ENCODE assay signal across 8 cellular contexts in the genomic region with DNA sequence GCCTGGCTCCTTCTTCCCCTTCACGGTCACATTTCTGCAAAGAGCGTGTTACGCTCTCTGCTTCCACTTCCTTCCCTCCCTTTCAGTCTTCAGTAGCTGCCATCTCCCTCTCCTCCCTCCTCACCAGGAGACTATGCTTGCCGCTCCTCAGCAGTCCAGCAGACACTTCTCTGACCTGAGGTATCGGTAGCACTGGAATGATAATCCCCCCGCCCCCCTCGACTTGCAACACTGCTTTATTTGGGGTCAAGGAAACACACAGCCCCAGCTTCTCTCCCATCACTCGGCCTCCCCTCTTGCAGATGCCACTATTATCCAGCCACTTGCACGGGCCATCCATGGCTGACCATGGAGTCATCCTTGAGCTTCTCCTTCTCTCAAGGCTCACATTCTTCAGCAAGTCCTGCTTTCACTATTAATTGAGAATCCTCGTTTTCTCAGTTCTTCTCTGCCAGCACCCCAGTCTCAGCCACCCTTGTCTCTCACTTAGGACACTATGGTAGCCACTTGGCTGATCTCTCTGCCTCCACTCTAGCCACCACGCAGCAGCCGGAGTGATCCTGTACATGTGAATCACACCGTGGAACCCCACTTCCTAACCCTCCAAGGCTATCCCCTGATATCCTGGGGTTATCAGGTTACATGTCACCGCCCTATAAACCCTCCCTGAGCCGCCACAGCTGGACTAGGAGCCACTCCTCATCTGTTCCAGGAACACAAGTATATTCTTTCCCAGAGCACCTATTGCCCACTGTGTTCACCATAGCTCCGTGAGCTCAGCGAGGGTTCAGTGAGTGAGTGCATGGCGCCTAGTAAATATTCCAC. TPM values are rescaled to one million over a fixed set of nuclear protein-coding genes. Genes with fewer than 3 reads are reported as not detected.
DNase-seq lines count a peak whose midpoint lies in the region; ATAC-seq and TF ChIP-seq lines count a peak whose summit lies in the region.

No MANE protein-coding gene starts in this region.

- peak overlapping the region; percentile 45 for H3K4ac ChIP-seq in IMR-90 (ENCODE audit: low read depth, low read length)

- peak overlapping the region; percentile 76 for H2BK5ac ChIP-seq in IMR-90 (ENCODE audit: low read depth, low read length, poor library complexity, severe bottlenecking)

- no peaks in the 10 kb centered on the region for H3K9me3 ChIP-seq in IMR-90 (ENCODE audit: control insufficient read depth, insufficient read depth, low read length)

- CTCF ChIA-PET in IMR-90 (lab: Yijun Ruan, JAX) (interaction anchor here (0.7 to 2.3 kb wide), 7 partner anchors 10 to 222 kb away, joined by 3 to 34 read pairs (median 4); no protein-coding TSS in a partner anchor), WTC11 (lab: Charles Lee) (interaction anchor here (0.6 to 3.6 kb wide), 35 partner anchors 8 to 461 kb away, joined by 3 to 35 read pairs (median 4); a partner anchor contains a TSS)

- ATAC-seq in IMR-90 (ENCODE audit: low read depth) (peak; percentile 35), WTC11 (peak; percentile 31), esophagus mucosa (peak; percentile 44)

- H3K36me3 Mint-ChIP-seq in CD14-positive monocyte = peaks cover 6 to 8% of the 10 kb centered on the region in 2 donors
- peaks cover 2% of the 10 kb centered on the region for H3K36me3 Mint-ChIP-seq in WTC11
- peaks cover 3% of the 10 kb centered on the region for H3K36me3 Mint-ChIP-seq in neural crest cell (ENCODE audit: low read depth)

- H3K56ac ChIP-seq in IMR-90 (ENCODE audit: extremely low read depth, insufficient read depth, low read length) = no peak overlapping the region

- H3K4me1 ChIP-seq in IMR-90 (ENCODE audit: control insufficient read depth, insufficient read depth, low read length) = peaks cover 13% of the 10 kb centered on the region

- TF ChIP-seq CTCF in CD14-positive monocyte (IDR thresholded peaks at IDR 0.05) (no peak), IMR-90 (conservative IDR thresholded peaks at IDR 0.05; ENCODE audit: low read depth, low read length) (no peak), WTC11 (IDR thresholded peaks at IDR 0.05) (no peak; the same call in 1 of the 2 replicates), neural crest cell (conservative IDR thresholded peaks at IDR 0.05) (no peak)

- intact Hi-C loops in CD14-positive monocyte (cut with micrococcal nuclease) = loop anchor here (2.0 to 10.0 kb wide), 5 partner anchors 115 to 1135 kb away; a partner anchor contains a TSS
- intact Hi-C loops in IMR-90 (cut with micrococcal nuclease) = loop anchor here (1.0 to 10.0 kb wide), 8 partner anchors 115 to 1133 kb away; a partner anchor contains a TSS

- H3K9me3 Mint-ChIP-seq in CD14-positive monocyte (peaks cover 0 to 7% (median 4%) of the 10 kb centered on the region in 7 donors), WTC11 (peaks cover 3% of the 10 kb centered on the region), neural crest cell (no peaks in the 10 kb centered on the region)

- H3K4me1 Mint-ChIP-seq in CD14-positive monocyte (peaks cover 55% of the 10 kb centered on the region), WTC11 (peaks cover 28% of the 10 kb centered on the region), neural crest cell (peaks cover 25% of the 10 kb centered on the region)

- H3K27me3 ChIP-seq in IMR-90 (ENCODE audit: control insufficient read depth, insufficient read depth, low read length) = no peaks in the 10 kb centered on the region

- H3K4me2 ChIP-seq in IMR-90 (ENCODE audit: low read depth, low read length) = peak overlapping the region; percentile 81

- H3K18ac ChIP-seq in IMR-90 (ENCODE audit: low read depth, low read length) = no peak overlapping the region

- H4K91ac ChIP-seq in IMR-90 (ENCODE audit: insufficient read depth, low read depth, low read length) = peak overlapping the region; percentile 24

- H3K4me3 Mint-ChIP-seq in CD14-positive monocyte (peak overlapping the region; percentile 83 to 92), WTC11 (peak overlapping the region; percentile 83), neural crest cell (peak overlapping the region; percentile 86)

- in situ Hi-C loops in GM18951 (cut with MboI; ENCODE audit: low sequenced_read_pairs, unreplicated experiment) = loop anchor here (5.0 to 25.0 kb wide), 2 partner anchors 127 to 242 kb away; no protein-coding TSS in a partner anchor
- in situ Hi-C loops in IMR-90 (cut with MboI; ENCODE audit: low sequenced_read_pairs) = loop anchor here (5.0 to 10.0 kb wide), 3 partner anchors 122 to 285 kb away; no protein-coding TSS in a partner anchor

- peak overlapping the region; percentile 60; the same call in 1 of the 2 replicates for H2BK20ac ChIP-seq in IMR-90 (ENCODE audit: low read depth, low read length)

- H3K4me3 ChIP-seq in IMR-90 (ENCODE audit: insufficient read depth, low read depth, low read length) = peak overlapping the region; percentile 99

- peak overlapping the region; percentile 90 to 98 (median 96) for H3K27ac Mint-ChIP-seq in CD14-positive monocyte
- H3K27ac Mint-ChIP-seq in WTC11 = peak overlapping the region; percentile 64; the same call in 1 of the 2 replicates
- H3K27ac Mint-ChIP-seq in neural crest cell (ENCODE audit: unreplicated experiment) = no peak overlapping the region

- peak overlapping the region; percentile 68 for H2AK9ac ChIP-seq in IMR-90 (replicated peaks; ENCODE audit: low read depth, low read length, poor library complexity)

- H3K14ac ChIP-seq in IMR-90 (replicated peaks; ENCODE audit: low read depth, low read length) = 0 out of 2 replicates have a peak overlapping the region, but pooled peaks have one; percentile 3

- H4K8ac ChIP-seq in IMR-90 (ENCODE audit: low read depth in 2 of 2, low read length in 2 of 2) = peak overlapping the region; percentile 55 to 90

- no TSS peak for BruUV-seq in IMR-90 (replicated peaks; lab: Mats Ljungman, UMichigan)

- H3K36me3 ChIP-seq in IMR-90 (ENCODE audit: control insufficient read depth, insufficient read depth, low read length) = no peaks in the 10 kb centered on the region

- POLR2A ChIA-PET in IMR-90 (lab: Charles Lee; ENCODE audit: unreplicated experiment) = interaction anchor here (0.9 kb wide), 1 partner anchor 118 kb away, joined by 3 read pairs; no protein-coding TSS in a partner anchor
- POLR2A ChIA-PET in WTC11 (lab: Charles Lee) = interaction anchor here (1.1 kb wide), 1 partner anchor 295 kb away, joined by 4 read pairs; a partner anchor contains a TSS

- peaks cover 4% of the 10 kb centered on the region; the same call in 1 of the 2 replicates for H3K9me1 ChIP-seq in IMR-90 (ENCODE audit: insufficient read depth, low read length)

- H2AFZ ChIP-seq in IMR-90 (replicated peaks; ENCODE audit: low read length, poor library complexity) = peak overlapping the region; percentile 93

- H4K20me1 ChIP-seq in IMR-90 (ENCODE audit: insufficient read depth, low read length) = no peaks in the 10 kb centered on the region

- peak overlapping the region; percentile 85 for H3K23ac ChIP-seq in IMR-90 (ENCODE audit: low read depth, low read length)

- no peak overlapping the region for H2AK5ac ChIP-seq in IMR-90 (ENCODE audit: low read depth, low read length)

- peak overlapping the region; percentile 9; the same call in 1 of the 2 replicates for H3K27ac ChIP-seq in IMR-90 (ENCODE audit: insufficient read depth, low read length)

- 39% methylated on average over 10 of the region's 18 CpGs; no CpG with 5 or more reads in 1 of the 2 experiments for WGBS in IMR-90 (ENCODE audit: extremely low coverage in 2 of 2, insufficient read length in 1 of 2), 2 experiments

- peak overlapping the region; percentile 87; the same call in 2 of the 3 replicates for H2BK15ac ChIP-seq in IMR-90 (ENCODE audit: low read depth, low read length)

- H3K9ac ChIP-seq in IMR-90 (ENCODE audit: low read depth, low read length) = peak overlapping the region; percentile 99; the same call in 1 of the 2 replicates

- dilution Hi-C loops in IMR-90 (cut with HindIII; ENCODE audit: low sequenced_read_pairs, unreplicated experiment) = no loop called here

- no peak for DNase-seq in CD14-positive monocyte (ENCODE audit: low spot score)
- peak; percentile 27 for DNase-seq in IMR-90
- no peak for DNase-seq in WTC11 (ENCODE audit: low spot score)
- DNase-seq in neural crest cell (ENCODE audit: low read depth, low spot score) = no peak
- DNase-seq in D341Med (ENCODE audit: low spot score) = no peak
- DNase-seq in effector CD8-positive, alpha-beta T cell (lab: John Stamatoyannopoulos, UW) = no peak

- peaks cover 12 to 17% of the 10 kb centered on the region in 2 experiments for H3K79me1 ChIP-seq in IMR-90 (ENCODE audit: low read depth in 1 of 2, low read length in 2 of 2)

- peak overlapping the region; percentile 69 for H4K5ac ChIP-seq in IMR-90 (ENCODE audit: low read depth, low read length)

- TF ChIP-seq POLR2A in GM18951 (IDR thresholded peaks at IDR 0.05; ENCODE audit: extremely low read depth, insufficient read depth, insufficient read length) = peak; percentile 44
- no peak for TF ChIP-seq POLR2A in IMR-90 (IDR thresholded peaks at IDR 0.05; ENCODE audit: low read depth, low read length)

- no peak for TF ChIP-seq RAD21 in IMR-90 (IDR thresholded peaks at IDR 0.05; ENCODE audit: low read length)

- H3K27me3 Mint-ChIP-seq in CD14-positive monocyte (ENCODE audit: low read depth in 3 of 3) = no peaks in the 10 kb centered on the region
- peaks cover 19% of the 10 kb centered on the region for H3K27me3 Mint-ChIP-seq in WTC11 (ENCODE audit: low read depth)
- peaks cover 33% of the 10 kb centered on the region for H3K27me3 Mint-ChIP-seq in neural crest cell (ENCODE audit: low read depth)

- peak overlapping the region; percentile 54; the same call in 1 of the 2 replicates for H2BK120ac ChIP-seq in IMR-90 (ENCODE audit: low read depth, low read length)

TF ChIP-seq in IMR-90, 13 proteins besides CTCF, POLR2A, EP300 and RAD21 (continues in another document):
- no peak for TF ChIP-seq CHD1 (IDR thresholded peaks at IDR 0.05; ENCODE audit: low read depth, low read length)
- no peak for TF ChIP-seq CEBPB (IDR thresholded peaks at IDR 0.05; ENCODE audit: low read depth, low read length)
- TF ChIP-seq RCOR1 (IDR thresholded peaks at IDR 0.05; ENCODE audit: insufficient replicate concordance, low read length) = no peak
- no peak for TF ChIP-seq SMC3 (IDR thresholded peaks at IDR 0.05; ENCODE audit: low read depth, low read length)

TF ChIP-seq in WTC11, 78 proteins besides CTCF, POLR2A, EP300 and RAD21 (continues in another document):
- no peak for TF ChIP-seq ELF4 (CRISPR knock-in tag; IDR thresholded peaks at IDR 0.05; ENCODE audit: low read depth)

RNA-seq across cellular contexts. Expression of a gene that starts 1.0 kb away (rescaled TPM):
- 10 to 100 TPM; 22.1 to 26.9 TPM for polyA plus RNA-seq in CD14-positive monocyte
- 23.1 and 28.6 TPM in 2 replicates for total RNA-seq in IMR-90 (2012; rRNA removed)
- polyA plus RNA-seq in IMR-90 (2012; rRNA removed) = 6.9 and 9.3 TPM in 2 replicates
- 2.6 and 3.1 TPM in 2 replicates for polyA plus RNA-seq in IMR-90 (2012; cell fraction: cytosol; rRNA removed)
- polyA plus RNA-seq in IMR-90 (2012; cell fraction: nucleus; rRNA removed; ENCODE audit: low replicate concordance) = 9.3 and 38.5 TPM in 2 replicates
- total RNA-seq in WTC11 (2021) = 15.9 to 17.6 TPM (median 16.8 TPM) in 3 replicates
- total RNA-seq in esophagus mucosa = 15.9 TPM
- 6.6 TPM in 2 replicates for total RNA-seq in neural crest cell
